Comparison of ENCODE assay signal across 9 cellular contexts in genomic region chrX:107718156-107718621, GRCh38. TPM values are rescaled to one million over a fixed set of nuclear protein-coding genes. Genes with fewer than 3 reads are reported as not detected.
A peak's percentile ranks its signal among the peaks of the same experiment; 100 is the strongest.
DNase-seq lines count a peak whose midpoint lies in the region; ATAC-seq and TF ChIP-seq lines count a peak whose summit lies in the region.
"Had no signal": no experiment of that assay in that cellular context is flagged by ENCODE, and none has a peak within 500 bp of the region (broad histone marks: within the 10 kb centered on the region; RNA-seq: fewer than 3 reads in every experiment).

No MANE protein-coding gene starts in this region.

- no peak for ATAC-seq in HG02973 (IDR thresholded peaks at IDR 0.05; ENCODE audit: unreplicated experiment)

- TF ChIP-seq POLR2A in uterus (IDR thresholded peaks at IDR 0.05), result no peak

- H2AFZ ChIP-seq in parathyroid adenoma, result no peak overlapping the region

- H3K27me3 Mint-ChIP-seq in activated naive CD4-positive, alpha-beta T cell treated with anti-CD3 and anti-CD28 coated beads, Interleukin-2, amount 10 ng/mL, durations not matched to agents 7 days and 5 days, result peaks cover 13% of the 10 kb centered on the region
- H3K27me3 Mint-ChIP-seq in glutamatergic neuron (ENCODE audit: unreplicated experiment), result no peaks in the 10 kb centered on the region

- H3K4me1 ChIP-seq in parathyroid adenoma (peaks cover 4% of the 10 kb centered on the region), uterus (no peaks in the 10 kb centered on the region)

- H3K9me3 ChIP-seq in parathyroid adenoma (ENCODE audit: control insufficient read depth, low read length) (no peaks in the 10 kb centered on the region), uterus (no peaks in the 10 kb centered on the region)

- no peak overlapping the region for H3K27ac ChIP-seq in parathyroid adenoma
- peak overlapping the region; percentile 95 to 96 for H3K27ac ChIP-seq in uterus

- no peak overlapping the region for H3K4me3 Mint-ChIP-seq in activated naive CD4-positive, alpha-beta T cell treated with anti-CD3 and anti-CD28 coated beads, Interleukin-2, amount 10 ng/mL, durations not matched to agents 7 days and 5 days
- no peak overlapping the region for H3K4me3 Mint-ChIP-seq in glutamatergic neuron (ENCODE audit: unreplicated experiment)

- CTCF ChIA-PET in activated naive CD4-positive, alpha-beta T cell treated with anti-CD3 and anti-CD28 coated beads, Interleukin-2, amount 10 ng/mL, durations not matched to agents 7 days and 5 days (lab: Charles Lee), result interaction anchor here (0.7 to 12.6 kb wide), 6 partner anchors 44 to 90 kb away, joined by 3 to 278 read pairs (median 9); partner anchors contain the start of genes NCBP2L, PRPS1 and TSC22D3

- TF ChIP-seq CTCF in glutamatergic neuron (IDR thresholded peaks at IDR 0.05; ENCODE audit: partially characterized antibody, unreplicated experiment) (peak; percentile 86), parathyroid adenoma (IDR thresholded peaks at IDR 0.05) (peak; percentile 72), uterus (IDR thresholded peaks at IDR 0.05) (peak; percentile 75 to 87 (median 80))

- no peak overlapping the region for H3K4me2 ChIP-seq in parathyroid adenoma (ENCODE audit: low read length)

- no peaks in the 10 kb centered on the region for H3K9me3 Mint-ChIP-seq in activated naive CD4-positive, alpha-beta T cell treated with anti-CD3 and anti-CD28 coated beads, Interleukin-2, amount 10 ng/mL, durations not matched to agents 7 days and 5 days
- H3K9me3 Mint-ChIP-seq in glutamatergic neuron (ENCODE audit: unreplicated experiment), result peaks cover 3% of the 10 kb centered on the region

- H3K36me3 Mint-ChIP-seq in activated naive CD4-positive, alpha-beta T cell treated with anti-CD3 and anti-CD28 coated beads, Interleukin-2, amount 10 ng/mL, durations not matched to agents 7 days and 5 days, result peaks cover 22% of the 10 kb centered on the region
- H3K36me3 Mint-ChIP-seq in glutamatergic neuron (ENCODE audit: unreplicated experiment), result no peaks in the 10 kb centered on the region

- H3K36me3 ChIP-seq in parathyroid adenoma (ENCODE audit: control insufficient read depth, insufficient read depth, low read length), result no peaks in the 10 kb centered on the region
- no peaks in the 10 kb centered on the region for H3K36me3 ChIP-seq in uterus

- intact Hi-C loops in uterus (cut with DNase I; ENCODE audit: low total_unique reads), result loop anchor here (5.0 kb wide), 1 partner anchor 59 kb away; the partner anchor contains the start of genes NCBP2L and TSC22D3

- H3K4me1 Mint-ChIP-seq in activated naive CD4-positive, alpha-beta T cell treated with anti-CD3 and anti-CD28 coated beads, Interleukin-2, amount 10 ng/mL, durations not matched to agents 7 days and 5 days, result peaks cover 46% of the 10 kb centered on the region
- peaks cover 9% of the 10 kb centered on the region for H3K4me1 Mint-ChIP-seq in glutamatergic neuron (ENCODE audit: low read depth, unreplicated experiment)

- in situ Hi-C loops in KBM-7 (cut with MboI; ENCODE audit: low pct_unique_long_range_greater_than_20kb, low sequenced_read_pairs), result no loop called here

- H3K9ac ChIP-seq in parathyroid adenoma, result no peak overlapping the region

- DNase-seq in DMS53 (lab: John Stamatoyannopoulos, UW) (peak; percentile 89), KBM-7 (peak; percentile 95), RPMI8226 (peak; percentile 70), glutamatergic neuron (peak; percentile 74), uterus (peak; percentile 82 to 94)
- DNase-seq in activated naive CD4-positive, alpha-beta T cell treated with anti-CD3 and anti-CD28 coated beads, Interleukin-2, amount 10 ng/mL, durations not matched to agents 7 days and 5 days, result peak; percentile 75

- no peak overlapping the region for H3K4me3 ChIP-seq in parathyroid adenoma (ENCODE audit: low read depth, low read length)
- H3K4me3 ChIP-seq in uterus, result no peak overlapping the region

- H3K27ac Mint-ChIP-seq in activated naive CD4-positive, alpha-beta T cell treated with anti-CD3 and anti-CD28 coated beads, Interleukin-2, amount 10 ng/mL, durations not matched to agents 7 days and 5 days, result peak overlapping the region; percentile 96
- no peak overlapping the region for H3K27ac Mint-ChIP-seq in glutamatergic neuron (ENCODE audit: unreplicated experiment)

- peaks cover 2% of the 10 kb centered on the region for H3K79me2 ChIP-seq in parathyroid adenoma

- H3K27me3 ChIP-seq in parathyroid adenoma (ENCODE audit: control insufficient read depth, insufficient read depth, low read length) (no peaks in the 10 kb centered on the region), uterus (no peaks in the 10 kb centered on the region)

RNA-seq across cellular contexts. Expression of gene TSC22D3, which starts 57.4 kb away (rescaled TPM):
- total RNA-seq in glutamatergic neuron (ENCODE audit: unreplicated experiment) (107 TPM), uterus (100 to 1,000 TPM; 101 to 786 (median 475) TPM)

RNA-seq across cellular contexts. Expression of gene NCBP2L, which starts 59.3 kb away (rescaled TPM):
- total RNA-seq in glutamatergic neuron (ENCODE audit: unreplicated experiment) (not detected), uterus (not detected)
- total RNA-seq: glomerular endothelial cell had no signal
